In genomic region chr11:95764267-95764898, GRCh38 we compare ENCODE assay signal across 8 cellular contexts. TPM values are rescaled to one million over a fixed set of nuclear protein-coding genes. Genes with fewer than 3 reads are reported as not detected.
DNase-seq lines count a peak whose midpoint lies in the region; ATAC-seq and TF ChIP-seq lines count a peak whose summit lies in the region.

No MANE protein-coding gene starts in this region.

- no peaks in the 10 kb centered on the region for H3K36me3 Mint-ChIP-seq in CD4-positive, CD25-positive, alpha-beta regulatory T cell
- peaks cover 0 to 4% (median 0%) of the 10 kb centered on the region in 5 donors for H3K36me3 Mint-ChIP-seq in naive thymus-derived CD4-positive, alpha-beta T cell

- peaks cover 5% of the 10 kb centered on the region for H3K36me3 ChIP-seq in CD4-positive, CD25-positive, alpha-beta regulatory T cell (ENCODE audit: control insufficient read depth, insufficient read depth, low read length)
- H3K36me3 ChIP-seq in naive thymus-derived CD4-positive, alpha-beta T cell (ENCODE audit: control insufficient read depth in 2 of 3, insufficient read depth in 3 of 3, low read length in 3 of 3), result peaks cover 0 to 5% (median 0%) of the 10 kb centered on the region in 3 experiments

- no peak overlapping the region for H3K4me3 ChIP-seq in CD4-positive, CD25-positive, alpha-beta regulatory T cell (ENCODE audit: low read depth, low read length)
- H3K4me3 ChIP-seq in epithelial cell of esophagus (ENCODE audit: low read length), result no peak overlapping the region
- H3K4me3 ChIP-seq in naive thymus-derived CD4-positive, alpha-beta T cell (ENCODE audit: low read length), result no peak overlapping the region

- H3K4me3 Mint-ChIP-seq in CD4-positive, CD25-positive, alpha-beta regulatory T cell, result no peak overlapping the region
- no peak overlapping the region for H3K4me3 Mint-ChIP-seq in naive thymus-derived CD4-positive, alpha-beta T cell

- peaks cover 0 to 7% (median 3%) of the 10 kb centered on the region in 4 donors for H3K4me1 Mint-ChIP-seq in CD4-positive, CD25-positive, alpha-beta regulatory T cell
- H3K4me1 Mint-ChIP-seq in naive thymus-derived CD4-positive, alpha-beta T cell, result peaks cover 0 to 9% (median 0%) of the 10 kb centered on the region in 7 donors

- ATAC-seq in CD4-positive, CD25-positive, alpha-beta regulatory T cell (ENCODE audit: low read depth in 2 of 2), result peak; percentile 88 to 90
- ATAC-seq in GM18907 (IDR thresholded peaks at IDR 0.05; ENCODE audit: unreplicated experiment), result peak; percentile 44
- ATAC-seq in naive thymus-derived CD4-positive, alpha-beta T cell, result peak; percentile 95

- H3K27me3 ChIP-seq in CD4-positive, CD25-positive, alpha-beta regulatory T cell (ENCODE audit: control insufficient read depth, insufficient read depth, low read length), result no peaks in the 10 kb centered on the region
- no peaks in the 10 kb centered on the region for H3K27me3 ChIP-seq in naive thymus-derived CD4-positive, alpha-beta T cell (ENCODE audit: control insufficient read depth in 2 of 2, insufficient read depth in 2 of 2, low read length in 2 of 2)

- peak; percentile 61 for TF ChIP-seq CTCF in RWPE1 (conservative IDR thresholded peaks at IDR 0.05; ENCODE audit: low read depth)
- TF ChIP-seq CTCF in epithelial cell of esophagus (IDR thresholded peaks at IDR 0.05; ENCODE audit: insufficient read depth, low read depth, low read length, missing control alignments), result peak; percentile 44

- no peak overlapping the region for H3K27ac ChIP-seq in CD4-positive, CD25-positive, alpha-beta regulatory T cell (ENCODE audit: insufficient read depth, low read length, poor library complexity, severe bottlenecking)
- H3K27ac ChIP-seq in RWPE1, result no peak overlapping the region
- H3K27ac ChIP-seq in naive thymus-derived CD4-positive, alpha-beta T cell (ENCODE audit: low read depth, low read length), result no peak overlapping the region

- H3K9me3 ChIP-seq in CD4-positive, CD25-positive, alpha-beta regulatory T cell (ENCODE audit: control insufficient read depth in 2 of 2, low read length in 2 of 2), result no peaks in the 10 kb centered on the region
- H3K9me3 ChIP-seq in naive thymus-derived CD4-positive, alpha-beta T cell (ENCODE audit: control insufficient read depth in 2 of 3, low read length in 3 of 3), result no peaks in the 10 kb centered on the region

- POLR2A ChIA-PET in RWPE1 (lab: Yijun Ruan, JAX; ENCODE audit: low non-redundant PET), result no interaction called here
- POLR2A ChIA-PET in naive thymus-derived CD4-positive, alpha-beta T cell (lab: Charles Lee), result interaction anchor here (1.2 to 2.4 kb wide), 3 partner anchors 24 to 612 kb away, joined by 6 to 12 read pairs (median 6); no protein-coding TSS in a partner anchor

- H3K27me3 Mint-ChIP-seq in CD4-positive, CD25-positive, alpha-beta regulatory T cell, result peaks cover 5% of the 10 kb centered on the region
- peaks cover 0 to 19% (median 0%) of the 10 kb centered on the region in 5 donors for H3K27me3 Mint-ChIP-seq in naive thymus-derived CD4-positive, alpha-beta T cell

- DNase-seq in CD4-positive, CD25-positive, alpha-beta regulatory T cell, result peak in 2 of 3 donors; percentile 71 to 81
- peak; percentile 49 for DNase-seq in LHCN-M2 (ENCODE audit: low read depth)
- peak; percentile 46 for DNase-seq in RWPE1 (ENCODE audit: low spot score)
- peak; percentile 60 for DNase-seq in epithelial cell of esophagus (ENCODE audit: low read depth)
- DNase-seq in naive thymus-derived CD4-positive, alpha-beta T cell, result peak in 7 of 9 donors; percentile 43 to 73 (median 68)
- no peak for DNase-seq in activated effector memory CD4-positive, alpha-beta T cell treated with anti-CD3 and anti-CD28 coated beads, Interleukin-2, amount 50 U/mL, for 16 hours
- DNase-seq in stimulated activated CD4-positive, alpha-beta T cell treated with anti-CD3 and anti-CD28 coated beads, Interleukin-4, amount 100 ng/mL, for 24 hours, result no peak

- intact Hi-C loops in naive thymus-derived CD4-positive, alpha-beta T cell (cut with micrococcal nuclease), result loop anchor here (1.0 to 2.0 kb wide), 6 partner anchors 50 to 1245 kb away; partner anchors contain the start of gene SESN3 (in 1 of the 2)

- H3K9me3 Mint-ChIP-seq in CD4-positive, CD25-positive, alpha-beta regulatory T cell, result no peaks in the 10 kb centered on the region
- H3K9me3 Mint-ChIP-seq in naive thymus-derived CD4-positive, alpha-beta T cell, result no peaks in the 10 kb centered on the region

- CTCF ChIA-PET in RWPE1 (lab: Yijun Ruan, JAX), result interaction anchor here (0.5 to 1.4 kb wide), 3 partner anchors 562 to 773 kb away, joined by 3 to 8 read pairs (median 3); no protein-coding TSS in a partner anchor
- CTCF ChIA-PET in naive thymus-derived CD4-positive, alpha-beta T cell (lab: Charles Lee), result interaction anchor here (0.7 to 12.2 kb wide), 11 partner anchors 29 to 1262 kb away, joined by 3 to 232 read pairs (median 3); partner anchors contain the start of gene SRSF8

- H3K4me1 ChIP-seq in CD4-positive, CD25-positive, alpha-beta regulatory T cell (ENCODE audit: control insufficient read depth, insufficient read depth, low read length, poor library complexity, severe bottlenecking), result no peaks in the 10 kb centered on the region
- H3K4me1 ChIP-seq in naive thymus-derived CD4-positive, alpha-beta T cell (ENCODE audit: control insufficient read depth in 2 of 2, insufficient read depth in 2 of 2, low read length in 2 of 2), result no peaks in the 10 kb centered on the region

- no peak overlapping the region for H3K27ac Mint-ChIP-seq in CD4-positive, CD25-positive, alpha-beta regulatory T cell
- no peak overlapping the region for H3K27ac Mint-ChIP-seq in naive thymus-derived CD4-positive, alpha-beta T cell

RNA-seq across cellular contexts. Expression of gene FAM76B, which starts 25.2 kb away (rescaled TPM):
- 72.7 TPM for total RNA-seq in CD4-positive, CD25-positive, alpha-beta regulatory T cell
- 10 to 100 TPM; 12.8 to 21.0 (median 13.5) TPM for polyA plus RNA-seq in CD4-positive, CD25-positive, alpha-beta regulatory T cell
- total RNA-seq in LHCN-M2 (2014; rRNA removed), result 16.4 and 22.0 TPM in 2 replicates
- 2.7 TPM for polyA plus RNA-seq in LHCN-M2 (2012)
- 10 to 100 TPM; 42.0 to 82.1 (median 56.3) TPM for total RNA-seq in naive thymus-derived CD4-positive, alpha-beta T cell
- polyA plus RNA-seq in naive thymus-derived CD4-positive, alpha-beta T cell, result 10 to 100 TPM; 10.6 to 12.7 TPM

RNA-seq across cellular contexts. Expression of gene CEP57, which starts 25.9 kb away (rescaled TPM):
- 67.7 TPM for total RNA-seq in CD4-positive, CD25-positive, alpha-beta regulatory T cell
- 10 to 100 TPM; 51.6 to 69.9 (median 59.3) TPM for polyA plus RNA-seq in CD4-positive, CD25-positive, alpha-beta regulatory T cell
- 42.6 and 49.7 TPM in 2 replicates for total RNA-seq in LHCN-M2 (2014; rRNA removed)
- polyA plus RNA-seq in LHCN-M2 (2012), result 11.6 TPM
- total RNA-seq in naive thymus-derived CD4-positive, alpha-beta T cell, result 10 to 100 TPM; 47.8 to 72.3 (median 68.9) TPM
- 10 to 100 TPM; 45.8 to 56.6 TPM for polyA plus RNA-seq in naive thymus-derived CD4-positive, alpha-beta T cell

Comparison
In these comparisons a context has a peak if more than half of its experiments do, and no peak if none do; other contexts are left out.
1. ATAC-seq: peak in every context shown above with its lines; median percentile 95 in naive thymus-derived CD4-positive, alpha-beta T cell; 89 in CD4-positive, CD25-positive, alpha-beta regulatory T cell; 44 in GM18907.
2. DNase-seq: peak in CD4-positive, CD25-positive, alpha-beta regulatory T cell (2 of 3), LHCN-M2 (single experiment), RWPE1 (single experiment), epithelial cell of esophagus (single experiment) and naive thymus-derived CD4-positive, alpha-beta T cell (7 of 9); none in activated effector memory CD4-positive, alpha-beta T cell treated with anti-CD3 and anti-CD28 coated beads, Interleukin-2, amount 50 U/mL, for 16 hours (single experiment) and stimulated activated CD4-positive, alpha-beta T cell treated with anti-CD3 and anti-CD28 coated beads, Interleukin-4, amount 100 ng/mL, for 24 hours (single experiment).